In the genomic region with DNA sequence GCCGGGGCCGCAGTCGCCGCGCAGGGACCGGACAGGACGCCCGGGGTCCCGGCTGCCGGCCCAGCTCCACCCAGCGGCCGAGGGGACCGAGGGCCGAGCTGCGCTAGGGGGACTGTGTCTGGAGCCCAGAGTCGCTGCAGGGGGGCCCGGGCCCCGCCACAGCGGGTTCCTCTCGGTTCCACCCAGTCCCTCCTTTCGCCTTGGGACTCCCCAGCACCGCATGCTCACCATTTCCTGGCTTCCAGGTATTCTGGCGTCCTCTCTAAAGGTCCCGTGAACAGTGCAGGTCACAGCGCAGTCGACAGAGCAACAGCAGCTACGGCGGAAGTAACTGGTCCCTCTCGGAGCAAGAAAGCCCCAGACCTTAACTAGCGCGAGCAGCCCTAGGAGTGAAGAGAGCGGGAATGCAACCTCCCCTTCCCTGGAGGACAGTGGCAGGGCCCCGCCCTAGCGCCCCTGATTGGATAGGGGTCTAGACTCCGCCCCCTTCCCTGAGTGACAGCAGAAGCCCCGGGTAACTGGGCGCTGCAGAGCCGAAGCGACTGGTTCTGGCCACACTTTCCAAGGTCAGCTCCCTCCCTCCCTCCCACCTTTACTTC, we compare ENCODE assay signal across 1 cellular context.
TF ChIP-seq lines count a peak whose summit lies in the region.

Gene ZNF878, minus strand, starts transcription at position 391 of the 599 bp plus-strand sequence. Its CDS starts 160 bp downstream, at position 231.

TF ChIP-seq in HepG2, 621 proteins besides CTCF, POLR2A, EP300 and RAD21 (continued from another document and continues in another):
- TF ChIP-seq ZNF615 (CRISPR knock-in tag; IDR thresholded peaks at IDR 0.05; ENCODE audit: borderline replicate concordance) (0 out of 2 replicates have a peak, but pooled peaks have one; percentile 83), ZBTB25 (CRISPR knock-in tag; IDR thresholded peaks at IDR 0.05) (peak; percentile 73), ZNF446 (CRISPR knock-in tag; IDR thresholded peaks at IDR 0.05) (peak; percentile 86; the same call in 1 of the 2 replicates), CREB1 (IDR thresholded peaks at IDR 0.05) (no peak), CREB1 (CRISPR knock-in tag; IDR thresholded peaks at IDR 0.05) (no peak), RNF2 (conservative IDR thresholded peaks at IDR 0.05; ENCODE audit: low read depth) (no peak), SNAPC5 (CRISPR knock-in tag; IDR thresholded peaks at IDR 0.05; ENCODE audit: borderline replicate concordance) (0 out of 2 replicates have a peak, but pooled peaks have one; percentile 30), PHF20 (CRISPR knock-in tag; IDR thresholded peaks at IDR 0.05) (peak; percentile 79), ZNF317 (CRISPR knock-in tag; IDR thresholded peaks at IDR 0.05) (0 out of 2 replicates have a peak, but pooled peaks have one; percentile 71), MAZ (IDR thresholded peaks at IDR 0.05; ENCODE audit: borderline replicate concordance, low read depth, low read length) (no peak; the same call in 1 of the 2 replicates), MAZ (CRISPR knock-in tag; IDR thresholded peaks at IDR 0.05; ENCODE audit: low read depth) (peak; percentile 90), CBX5 (CRISPR knock-in tag; IDR thresholded peaks at IDR 0.05; ENCODE audit: borderline replicate concordance) (peak; percentile 77; the same call in 1 of the 2 replicates), JUND (CRISPR knock-in tag; IDR thresholded peaks at IDR 0.05) (peak; percentile 42; the same call in 1 of the 2 replicates), ZNF256 (CRISPR knock-in tag; conservative IDR thresholded peaks at IDR 0.05) (no peak), PAWR (CRISPR knock-in tag; IDR thresholded peaks at IDR 0.05; ENCODE audit: borderline replicate concordance) (no peak), ZNF225 (CRISPR knock-in tag; IDR thresholded peaks at IDR 0.05) (peak; percentile 86; the same call in 1 of the 2 replicates), RERE (CRISPR knock-in tag; IDR thresholded peaks at IDR 0.05; ENCODE audit: low read depth) (no peak), ZBTB49 (CRISPR knock-in tag; IDR thresholded peaks at IDR 0.05; ENCODE audit: borderline replicate concordance) (no peak), KMT2B (CRISPR knock-in tag; IDR thresholded peaks at IDR 0.05) (peak; percentile 79), ZNF775 (CRISPR knock-in tag; IDR thresholded peaks at IDR 0.05; ENCODE audit: borderline replicate concordance) (no peak; the same call in 1 of the 2 replicates), ZMYM2 (CRISPR knock-in tag; IDR thresholded peaks at IDR 0.05) (no peak), KLF13 (CRISPR knock-in tag; IDR thresholded peaks at IDR 0.05) (no peak), TCF7 (IDR thresholded peaks at IDR 0.05; ENCODE audit: low read depth) (no peak), SP140L (CRISPR knock-in tag; IDR thresholded peaks at IDR 0.05; ENCODE audit: borderline replicate concordance) (peak; percentile 34; the same call in 1 of the 2 replicates), ZNF331 (CRISPR knock-in tag; IDR thresholded peaks at IDR 0.05) (peak; percentile 88), RXRB (CRISPR knock-in tag; IDR thresholded peaks at IDR 0.05; ENCODE audit: borderline replicate concordance) (peak; percentile 74), HIVEP1 (CRISPR knock-in tag; IDR thresholded peaks at IDR 0.05) (0 out of 2 replicates have a peak, but pooled peaks have one; percentile 43), CBX2 (IDR thresholded peaks at IDR 0.05; ENCODE audit: low read depth, low read length) (no peak), CBX2 (CRISPR knock-in tag; IDR thresholded peaks at IDR 0.05; ENCODE audit: low read depth) (no peak), ARID5B (CRISPR knock-in tag; IDR thresholded peaks at IDR 0.05) (peak; percentile 51), NBN (conservative IDR thresholded peaks at IDR 0.05) (no peak)
- TF ChIP-seq, protein P1, sequence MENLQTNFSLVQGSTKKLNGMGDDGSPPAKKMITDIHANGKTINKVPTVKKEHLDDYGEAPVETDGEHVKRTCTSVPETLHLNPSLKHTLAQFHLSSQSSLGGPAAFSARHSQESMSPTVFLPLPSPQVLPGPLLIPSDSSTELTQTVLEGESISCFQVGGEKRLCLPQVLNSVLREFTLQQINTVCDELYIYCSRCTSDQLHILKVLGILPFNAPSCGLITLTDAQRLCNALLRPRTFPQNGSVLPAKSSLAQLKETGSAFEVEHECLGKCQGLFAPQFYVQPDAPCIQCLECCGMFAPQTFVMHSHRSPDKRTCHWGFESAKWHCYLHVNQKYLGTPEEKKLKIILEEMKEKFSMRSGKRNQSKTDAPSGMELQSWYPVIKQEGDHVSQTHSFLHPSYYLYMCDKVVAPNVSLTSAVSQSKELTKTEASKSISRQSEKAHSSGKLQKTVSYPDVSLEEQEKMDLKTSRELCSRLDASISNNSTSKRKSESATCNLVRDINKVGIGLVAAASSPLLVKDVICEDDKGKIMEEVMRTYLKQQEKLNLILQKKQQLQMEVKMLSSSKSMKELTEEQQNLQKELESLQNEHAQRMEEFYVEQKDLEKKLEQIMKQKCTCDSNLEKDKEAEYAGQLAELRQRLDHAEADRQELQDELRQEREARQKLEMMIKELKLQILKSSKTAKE (CRISPR knock-in tag; IDR thresholded peaks at IDR 0.05; ENCODE audit: borderline replicate concordance) = 0 out of 2 replicates have a peak, but pooled peaks have one; percentile 25
- TF ChIP-seq, protein P2, sequence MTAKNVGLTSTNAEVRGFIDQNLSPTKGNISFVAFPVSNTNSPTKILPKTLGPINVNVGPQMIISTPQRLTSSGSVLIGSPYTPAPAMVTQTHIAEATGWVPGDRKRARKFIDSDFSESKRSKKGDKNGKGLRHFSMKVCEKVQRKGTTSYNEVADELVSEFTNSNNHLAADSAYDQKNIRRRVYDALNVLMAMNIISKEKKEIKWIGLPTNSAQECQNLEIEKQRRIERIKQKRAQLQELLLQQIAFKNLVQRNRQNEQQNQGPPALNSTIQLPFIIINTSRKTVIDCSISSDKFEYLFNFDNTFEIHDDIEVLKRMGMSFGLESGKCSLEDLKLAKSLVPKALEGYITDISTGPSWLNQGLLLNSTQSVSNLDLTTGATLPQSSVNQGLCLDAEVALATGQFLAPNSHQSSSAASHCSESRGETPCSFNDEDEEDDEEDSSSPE (CRISPR knock-in tag; IDR thresholded peaks at IDR 0.05) = peak; percentile 89
- TF ChIP-seq, protein P3, sequence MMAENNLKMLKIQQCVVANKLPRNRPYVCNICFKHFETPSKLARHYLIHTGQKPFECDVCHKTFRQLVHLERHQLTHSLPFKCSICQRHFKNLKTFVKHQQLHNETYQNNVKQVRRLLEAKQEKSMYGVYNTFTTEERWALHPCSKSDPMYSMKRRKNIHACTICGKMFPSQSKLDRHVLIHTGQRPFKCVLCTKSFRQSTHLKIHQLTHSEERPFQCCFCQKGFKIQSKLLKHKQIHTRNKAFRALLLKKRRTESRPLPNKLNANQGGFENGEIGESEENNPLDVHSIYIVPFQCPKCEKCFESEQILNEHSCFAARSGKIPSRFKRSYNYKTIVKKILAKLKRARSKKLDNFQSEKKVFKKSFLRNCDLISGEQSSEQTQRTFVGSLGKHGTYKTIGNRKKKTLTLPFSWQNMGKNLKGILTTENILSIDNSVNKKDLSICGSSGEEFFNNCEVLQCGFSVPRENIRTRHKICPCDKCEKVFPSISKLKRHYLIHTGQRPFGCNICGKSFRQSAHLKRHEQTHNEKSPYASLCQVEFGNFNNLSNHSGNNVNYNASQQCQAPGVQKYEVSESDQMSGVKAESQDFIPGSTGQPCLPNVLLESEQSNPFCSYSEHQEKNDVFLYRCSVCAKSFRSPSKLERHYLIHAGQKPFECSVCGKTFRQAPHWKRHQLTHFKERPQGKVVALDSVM (CRISPR knock-in tag; IDR thresholded peaks at IDR 0.05) = peak; percentile 76
- TF ChIP-seq, protein P4, sequence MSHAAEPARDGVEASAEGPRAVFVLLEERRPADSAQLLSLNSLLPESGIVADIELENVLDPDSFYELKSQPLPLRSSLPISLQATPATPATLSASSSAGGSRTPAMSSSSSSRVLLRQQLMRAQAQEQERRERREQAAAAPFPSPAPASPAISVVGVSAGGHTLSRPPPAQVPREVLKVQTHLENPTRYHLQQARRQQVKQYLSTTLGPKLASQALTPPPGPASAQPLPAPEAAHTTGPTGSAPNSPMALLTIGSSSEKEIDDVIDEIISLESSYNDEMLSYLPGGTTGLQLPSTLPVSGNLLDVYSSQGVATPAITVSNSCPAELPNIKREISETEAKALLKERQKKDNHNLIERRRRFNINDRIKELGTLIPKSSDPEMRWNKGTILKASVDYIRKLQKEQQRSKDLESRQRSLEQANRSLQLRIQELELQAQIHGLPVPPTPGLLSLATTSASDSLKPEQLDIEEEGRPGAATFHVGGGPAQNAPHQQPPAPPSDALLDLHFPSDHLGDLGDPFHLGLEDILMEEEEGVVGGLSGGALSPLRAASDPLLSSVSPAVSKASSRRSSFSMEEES (CRISPR knock-in tag; IDR thresholded peaks at IDR 0.05) = peak; percentile 34; the same call in 1 of the 2 replicates
